ENCODE assay signal across 7 cellular contexts in the genomic region with DNA sequence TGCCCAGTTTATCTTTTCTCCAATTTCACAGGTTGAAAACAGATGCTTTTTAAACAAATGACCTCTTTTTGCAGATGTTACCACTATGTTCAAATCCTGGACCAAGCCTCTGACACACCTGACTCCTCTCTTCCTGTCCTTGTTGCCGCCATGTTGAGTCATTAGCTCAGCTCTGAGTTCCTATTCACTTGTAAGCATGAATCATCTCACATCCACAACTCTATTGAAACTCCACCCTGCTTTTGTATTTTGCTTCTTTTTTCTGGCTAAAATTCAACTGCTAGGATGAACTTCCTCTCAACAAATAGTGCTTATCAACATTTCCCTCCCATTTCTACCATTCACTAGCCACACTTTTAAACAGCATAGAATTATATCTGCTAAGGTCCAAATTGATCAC. TPM values are rescaled to one million over a fixed set of nuclear protein-coding genes. Genes with fewer than 3 reads are reported as not detected.
A peak's percentile ranks its signal among the peaks of the same experiment; 100 is the strongest.
DNase-seq lines count a peak whose midpoint lies in the region; ATAC-seq, FAIRE-seq and TF ChIP-seq lines count a peak whose summit lies in the region.

No MANE protein-coding gene starts in this region.

- H2AK5ac ChIP-seq in trophoblast cell (ENCODE audit: low read length), result no peak overlapping the region

- no CpG with 5 or more reads among the region's 1 CpG for WGBS in trophoblast cell (ENCODE audit: extremely low coverage, insufficient coverage, insufficient read length)

- no peaks in the 10 kb centered on the region for H3K9me3 ChIP-seq in trophoblast cell (ENCODE audit: insufficient read depth, low read depth, low read length)

- no peak overlapping the region for H2BK120ac ChIP-seq in trophoblast cell (ENCODE audit: insufficient read depth, low read length, poor library complexity)

- H4K8ac ChIP-seq in trophoblast cell (ENCODE audit: low read depth, low read length), result no peak overlapping the region

- TF ChIP-seq CTCF in WI38 (IDR thresholded peaks at IDR 0.05; ENCODE audit: low read depth, low read length) (no peak), epithelial cell of esophagus (IDR thresholded peaks at IDR 0.05; ENCODE audit: insufficient read depth, low read depth, low read length, missing control alignments) (no peak)

- DNase-seq in HT-29 (ENCODE audit: low spot score) (peak; percentile 61), epithelial cell of esophagus (ENCODE audit: low read depth) (peak; percentile 94), trophoblast cell (peak; percentile 26 to 57), SKM-1 treated with dmso at 0.1 percent for 144 hours (lab: John Stamatoyannopoulos, UW; ENCODE audit: unreplicated experiment) (no peak), HTR-8/SVneo (ENCODE audit: insufficient read length, low spot score) (no peak)

- no peak overlapping the region for H4K12ac ChIP-seq in trophoblast cell (ENCODE audit: low read depth, low read length)

- H3K4me3 ChIP-seq in WI38 (ENCODE audit: low read depth, low read length), result 0 out of 2 replicates have a peak overlapping the region, but pooled peaks have one; percentile 13
- no peak overlapping the region for H3K4me3 ChIP-seq in epithelial cell of esophagus (ENCODE audit: low read length)
- H3K4me3 ChIP-seq in trophoblast cell (ENCODE audit: low read depth, low read length), result no peak overlapping the region

- H2BK5ac ChIP-seq in trophoblast cell (ENCODE audit: low read depth, low read length, poor library complexity), result no peak overlapping the region

- no peak overlapping the region for H3K4me2 ChIP-seq in trophoblast cell (ENCODE audit: low read length)

- H3K14ac ChIP-seq in trophoblast cell (ENCODE audit: low read length), result no peak overlapping the region

- H3K79me1 ChIP-seq in trophoblast cell (ENCODE audit: low read length), result peaks cover 16% of the 10 kb centered on the region

- H4K91ac ChIP-seq in trophoblast cell (ENCODE audit: low read depth, low read length), result no peak overlapping the region

- FAIRE-seq in HTR-8/SVneo (lab: Jason Lieb, UNC), result no peak

- H3K4me1 ChIP-seq in trophoblast cell (ENCODE audit: control insufficient read depth in 1 of 2, insufficient read depth in 2 of 2, low read length in 2 of 2), result peaks cover 5 to 16% of the 10 kb centered on the region in 2 experiments

- no peak overlapping the region for H3K23ac ChIP-seq in trophoblast cell (ENCODE audit: low read length)

- H3K18ac ChIP-seq in trophoblast cell (ENCODE audit: low read length), result no peak overlapping the region

- no peak overlapping the region for H2AFZ ChIP-seq in trophoblast cell (ENCODE audit: insufficient read depth, low read length, poor library complexity)

- no peak overlapping the region for H3K4ac ChIP-seq in trophoblast cell (ENCODE audit: low read depth, low read length)

- no peak overlapping the region for H3K27ac ChIP-seq in trophoblast cell (ENCODE audit: low read depth, low read length)

- no peaks in the 10 kb centered on the region for H3K27me3 ChIP-seq in trophoblast cell (ENCODE audit: insufficient read depth, low read length)

- peaks cover 12% of the 10 kb centered on the region for H3K79me2 ChIP-seq in trophoblast cell (ENCODE audit: control insufficient read depth, insufficient read depth, low read length, poor library complexity)

- no peak for ATAC-seq in HG03457 (IDR thresholded peaks at IDR 0.05; ENCODE audit: unreplicated experiment)

- H2BK12ac ChIP-seq in trophoblast cell (ENCODE audit: low read length), result no peak overlapping the region

- H3K9ac ChIP-seq in trophoblast cell (ENCODE audit: low read length), result no peak overlapping the region

- H3K36me3 ChIP-seq in trophoblast cell (ENCODE audit: control insufficient read depth in 1 of 2, insufficient read depth in 2 of 2, low read length in 2 of 2), result peaks cover 0 to 8% of the 10 kb centered on the region in 2 experiments

RNA-seq across cellular contexts. Expression of gene JOSD1, which starts 4.1 kb away (rescaled TPM):
- 60.5 and 79.2 TPM in 2 replicates for total RNA-seq in HT-29 (2014; rRNA removed; shearing (Covaris generic))
- polyA plus RNA-seq in trophoblast cell (2013), result 26.0 and 27.0 TPM in 2 replicates

RNA-seq across cellular contexts. Expression of gene GTPBP1, which starts 9.1 kb away (rescaled TPM):
- 53.8 and 54.9 TPM in 2 replicates for total RNA-seq in HT-29 (2014; rRNA removed; shearing (Covaris generic))
- polyA plus RNA-seq in trophoblast cell (2013), result 21.0 and 21.1 TPM in 2 replicates

RNA-seq across cellular contexts. Expression of gene TOMM22, which starts 14.8 kb away (rescaled TPM):
- 46.4 and 46.5 TPM in 2 replicates for total RNA-seq in HT-29 (2014; rRNA removed; shearing (Covaris generic))
- polyA plus RNA-seq in trophoblast cell (2013), result 46.2 and 47.0 TPM in 2 replicates

RNA-seq across cellular contexts. Expression of gene CBY1, which starts 40.2 kb away (rescaled TPM):
- 7.3 and 10.5 TPM in 2 replicates for total RNA-seq in HT-29 (2014; rRNA removed; shearing (Covaris generic))
- 28.4 and 29.0 TPM in 2 replicates for polyA plus RNA-seq in trophoblast cell (2013)

RNA-seq across cellular contexts. Expression of gene FAM227A, which starts 40.4 kb away (rescaled TPM):
- 1.5 and 2.7 TPM in 2 replicates for total RNA-seq in HT-29 (2014; rRNA removed; shearing (Covaris generic))
- polyA plus RNA-seq in trophoblast cell (2013), result 0.61 and 0.64 TPM in 2 replicates

Comparison
In these comparisons a context has a peak if more than half of its experiments do, and no peak if none do; other contexts are left out.
1. DNase-seq: peak in HT-29 (single experiment), epithelial cell of esophagus (single experiment) and trophoblast cell (2 of 2); none in SKM-1 treated with dmso at 0.1 percent for 144 hours (single experiment) and HTR-8/SVneo (single experiment).